Comparison of ENCODE assay signal across 8 cellular contexts in the genomic region with DNA sequence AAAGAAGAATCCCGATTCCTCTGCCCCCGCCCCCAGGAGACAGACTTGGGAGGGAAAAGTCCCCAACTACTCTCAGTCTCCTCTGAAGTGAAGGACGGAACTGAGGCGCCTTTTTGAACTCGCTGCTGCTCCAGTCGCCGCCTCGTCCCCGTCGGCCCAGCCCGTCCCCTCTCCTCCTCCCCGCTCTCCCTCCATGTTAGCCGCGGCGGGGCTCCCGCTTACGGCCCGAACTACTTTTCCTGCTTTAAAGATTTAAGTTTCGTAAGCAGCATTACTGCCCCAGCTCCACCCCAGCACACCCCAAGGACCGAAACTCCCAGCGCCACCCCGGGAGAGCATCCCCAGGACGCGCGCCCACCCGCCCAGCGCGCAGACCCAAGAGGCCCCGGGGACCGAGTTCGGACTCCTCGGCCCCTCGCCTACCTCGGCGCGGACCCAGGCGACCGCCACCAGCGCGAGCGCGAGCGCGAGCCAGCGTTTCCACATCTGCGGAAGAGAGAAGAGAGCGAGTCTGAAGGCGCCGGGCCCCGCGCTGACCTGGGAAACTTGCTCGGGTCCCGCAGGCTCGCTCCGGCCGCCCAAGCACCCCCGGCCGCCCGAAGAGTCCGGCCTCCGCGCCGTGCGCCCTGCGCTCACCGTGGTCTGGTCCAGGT. TPM values are rescaled to one million over a fixed set of nuclear protein-coding genes. Genes with fewer than 3 reads are reported as not detected.
DNase-seq lines count a peak whose midpoint lies in the region; ATAC-seq and TF ChIP-seq lines count a peak whose summit lies in the region.

No MANE protein-coding gene starts in this region.

- no peak overlapping the region for H2AK5ac ChIP-seq in H9 (ENCODE audit: insufficient read length, low read length)

- H4K5ac ChIP-seq in H9 (ENCODE audit: insufficient read length, low read depth, low read length) = no peak overlapping the region

- H3K4ac ChIP-seq in H9 (ENCODE audit: low read depth, low read length) = no peak overlapping the region

- no peak overlapping the region for H3K56ac ChIP-seq in H9 (ENCODE audit: insufficient read length, low read depth, low read length)

- H3K27ac ChIP-seq in H9 (ENCODE audit: insufficient read length, low read depth, low read length) (no peak overlapping the region), epithelial cell of prostate (peak overlapping the region; percentile 69), muscle layer of duodenum (ENCODE audit: low read length) (peak overlapping the region; percentile 94), aorta (ENCODE audit: low read depth in 1 of 2, low read length in 2 of 2) (peak overlapping the region; percentile 90 to 97)

- intact Hi-C loops in aorta (cut with DNase I) = loop anchor here in 1 of 2 donors (2.0 to 5.0 kb wide), 3 partner anchors 30 to 107 kb away; no protein-coding TSS in a partner anchor

- H3K4me3 Mint-ChIP-seq in H9 = peak overlapping the region; percentile 91 to 96
- H3K4me3 Mint-ChIP-seq in T-cell = peak overlapping the region; percentile 49 to 76 (median 72)

- no peak overlapping the region for H2BK5ac ChIP-seq in H9 (ENCODE audit: insufficient read length, low read length)

- no peak overlapping the region for H4K8ac ChIP-seq in H9 (replicated peaks; ENCODE audit: insufficient read length, low read depth, low read length)

- H3K27ac Mint-ChIP-seq in H9 = peak overlapping the region in 2 of 3 experiments; percentile 93 to 94; a peak in 6 of 7 replicates
- no peak overlapping the region for H3K27ac Mint-ChIP-seq in T-cell

- no peak overlapping the region for H2BK12ac ChIP-seq in H9 (ENCODE audit: insufficient read length, low read depth, low read length)

- H3K9me3 ChIP-seq in H9 (ENCODE audit: control insufficient read depth, low read depth, low read length) (no peaks in the 10 kb centered on the region), muscle layer of duodenum (ENCODE audit: control insufficient read depth in 1 of 2, low read length in 2 of 2) (peaks cover 0 to 2% of the 10 kb centered on the region in 2 donors), aorta (ENCODE audit: control insufficient read depth, low read length) (no peaks in the 10 kb centered on the region)

- H3K27me3 ChIP-seq in BJ (ENCODE audit: control insufficient read depth, insufficient read depth, low read length) = no peaks in the 10 kb centered on the region
- H3K27me3 ChIP-seq in H9 (ENCODE audit: insufficient read depth, low read length) = no peaks in the 10 kb centered on the region
- H3K27me3 ChIP-seq in muscle layer of duodenum (ENCODE audit: low read depth, low read length) = peaks cover 7% of the 10 kb centered on the region
- no peaks in the 10 kb centered on the region for H3K27me3 ChIP-seq in aorta (ENCODE audit: control insufficient read depth in 1 of 2, insufficient read depth in 2 of 2, low read length in 1 of 2)

- DNase-seq in BJ (ENCODE audit: low read depth) (no peak), H9 (no peak), T-cell (peak in 5 of 34 experiments; percentile 1 to 6 (median 1)), epithelial cell of prostate (ENCODE audit: low read depth, low spot score) (no peak), aorta (peak; percentile 58 to 82), NCI-H187 (lab: John Stamatoyannopoulos, UW) (no peak)

- H3K79me2 ChIP-seq in H9 (ENCODE audit: insufficient read depth, low read length) = peaks cover 16% of the 10 kb centered on the region

- H3K27me3 Mint-ChIP-seq in H9 (ENCODE audit: low read depth) (no peaks in the 10 kb centered on the region; the same call in 1 of the 2 replicates), T-cell (peaks cover 53 to 60% of the 10 kb centered on the region in 2 donors)

- H3K23me2 ChIP-seq in H9 (ENCODE audit: insufficient read length, low read depth, low read length, poor library complexity, severe bottlenecking) = peaks cover 5% of the 10 kb centered on the region

- no peak overlapping the region for H3T11ph ChIP-seq in H9 (ENCODE audit: low read length)

- H3K18ac ChIP-seq in H9 (ENCODE audit: insufficient read length, low read depth, low read length) = peak overlapping the region; percentile 6

- H3K4me3 ChIP-seq in BJ (ENCODE audit: low read depth, low read length) (peak overlapping the region; percentile 94), muscle layer of duodenum (ENCODE audit: low read depth in 1 of 2, low read length in 2 of 2) (peak overlapping the region; percentile 79 to 83), aorta (ENCODE audit: low read length in 2 of 2) (peak overlapping the region; percentile 90 to 98)

- no peaks in the 10 kb centered on the region for H3K79me1 ChIP-seq in H9 (ENCODE audit: insufficient read depth, low read depth, low read length, poor library complexity, severe bottlenecking)

- CTCF ChIA-PET in BJ (lab: Yijun Ruan, JAX) (interaction anchor here (0.9 to 2.2 kb wide), 7 partner anchors 10 to 108 kb away, joined by 3 to 10 read pairs (median 3); no protein-coding TSS in a partner anchor), T-cell (lab: Charles Lee) (no interaction called here)

- H3K36me3 Mint-ChIP-seq in H9 (ENCODE audit: insufficient read depth in 1 of 3, low read depth in 3 of 3) = peaks cover 7 to 20% (median 13%) of the 10 kb centered on the region in 3 experiments
- H3K36me3 Mint-ChIP-seq in T-cell = no peaks in the 10 kb centered on the region

- H2BK120ac ChIP-seq in H9 (ENCODE audit: low read depth, low read length, poor library complexity, severe bottlenecking) = no peak overlapping the region

- H3K36me3 ChIP-seq in BJ (ENCODE audit: control insufficient read depth, insufficient read depth, low read length) (peaks cover 5% of the 10 kb centered on the region), muscle layer of duodenum (ENCODE audit: control insufficient read depth in 1 of 2, insufficient read depth in 2 of 2, low read length in 2 of 2) (peaks cover 0 to 8% of the 10 kb centered on the region in 2 donors), aorta (ENCODE audit: control insufficient read depth in 1 of 2, insufficient read depth in 2 of 2, low read length in 1 of 2) (no peaks in the 10 kb centered on the region)

- no peaks in the 10 kb centered on the region for H4K20me1 ChIP-seq in H9 (ENCODE audit: control insufficient read depth, insufficient read depth, insufficient read length)

- no peak overlapping the region for H4K91ac ChIP-seq in H9 (ENCODE audit: insufficient read length, low read depth, low read length)

- H3K4me2 ChIP-seq in H9 (ENCODE audit: insufficient read depth, insufficient read length, low read length) = peak overlapping the region; percentile 65

- peaks cover 4 to 6% of the 10 kb centered on the region in 2 experiments for H3K9me3 Mint-ChIP-seq in H9
- peaks cover 0 to 5% (median 3%) of the 10 kb centered on the region in 3 donors for H3K9me3 Mint-ChIP-seq in T-cell

- no peak overlapping the region for H2BK20ac ChIP-seq in H9 (ENCODE audit: low read depth, low read length, poor library complexity, severe bottlenecking)

- H2BK15ac ChIP-seq in H9 (ENCODE audit: low read depth, low read length) = no peak overlapping the region

- POLR2A ChIA-PET in BJ (lab: Charles Lee) = interaction anchor here (0.5 to 1.8 kb wide), 4 partner anchors 11 to 102 kb away, joined by 3 to 14 read pairs (median 6); no protein-coding TSS in a partner anchor
- POLR2A ChIA-PET in T-cell (lab: Charles Lee) = no interaction called here

- no peak overlapping the region for H3K23ac ChIP-seq in H9 (ENCODE audit: insufficient read length, low read depth, low read length)

- H3K4me1 Mint-ChIP-seq in H9 = peaks cover 37 to 38% of the 10 kb centered on the region in 2 experiments
- peaks cover 8 to 18% (median 9%) of the 10 kb centered on the region in 3 donors for H3K4me1 Mint-ChIP-seq in T-cell

- TF ChIP-seq CTCF in BJ (IDR thresholded peaks at IDR 0.05; ENCODE audit: insufficient read depth, low read depth, low read length) (no peak), H9 (conservative IDR thresholded peaks at IDR 0.05) (no peak)

- ATAC-seq in T-cell (replicated peaks in 1 of 4) (peak in 3 of 4 experiments; percentile 27 to 52 (median 49)), aorta (ENCODE audit: low FRiP score) (peak; percentile 65), HG03159 (IDR thresholded peaks at IDR 0.05; ENCODE audit: unreplicated experiment) (no peak)

- peak overlapping the region; percentile 82 for H3K9ac ChIP-seq in H9 (ENCODE audit: extremely low read depth, insufficient read length, low read length)

- H3K4me1 ChIP-seq in H9 (ENCODE audit: insufficient read depth, low read length) (peaks cover 19% of the 10 kb centered on the region), muscle layer of duodenum (ENCODE audit: control insufficient read depth in 1 of 2, insufficient read depth in 2 of 2, low read length in 2 of 2) (peaks cover 13 to 34% of the 10 kb centered on the region in 2 donors), aorta (ENCODE audit: control insufficient read depth in 1 of 2, insufficient read depth in 2 of 2, low read length in 2 of 2) (peaks cover 0 to 8% of the 10 kb centered on the region in 2 donors)

- H2AFZ ChIP-seq in H9 (ENCODE audit: low read length) = no peak overlapping the region

- peak overlapping the region; percentile 55; the same call in 1 of the 2 replicates for H3K14ac ChIP-seq in H9 (ENCODE audit: insufficient read depth, low read length)

- no CpG with 5 or more reads among the region's 66 CpGs for WGBS in H9 (ENCODE audit: extremely low coverage, insufficient read length, low lambda C conversion rate)
- 0% methylated on average over 41 to 66 of the region's 66 CpGs for WGBS in aorta, 2 donors

RNA-seq across cellular contexts. Expression of gene FSTL1, which starts 0.4 kb away (rescaled TPM):
- polyA plus RNA-seq in BJ (2011; rRNA removed) = 3,514 and 4,020 TPM in 2 replicates
- polyA minus RNA-seq in BJ (2011; rRNA and poly(A)+ RNA removed) = 1,152 and 1,696 TPM in 2 replicates
- 305 and 326 TPM in 2 replicates for total RNA-seq in H9 (2021)
- 1 to 10 TPM in 3 of 5 donors, under 1 TPM in 2; 0.76 to 5.1 (median 1.5) TPM for total RNA-seq in T-cell
- total RNA-seq in aorta = 100 to 1,000 TPM; 716 to 833 TPM
- 100 to 1,000 TPM; 103 to 319 TPM for polyA plus RNA-seq in aorta

Comparison
In these comparisons a context has a peak if more than half of its experiments do, and no peak if none do; other contexts are left out.
1. DNase-seq: peak in aorta (2 of 2); none in BJ (single experiment), H9 (single experiment), epithelial cell of prostate (single experiment) and NCI-H187 (0 of 2).
2. H3K27ac Mint-ChIP-seq: peak in H9 (2 of 3); none in T-cell (0 of 2).
3. RNA of gene FSTL1, which starts 0.4 kb away (total RNA-seq): 716 to 833 TPM in aorta and 305 to 326 TPM in H9; 0.76 to 5.1 TPM in T-cell; every median in the first group is over 10 times any median in the second.
4. Peak in every context shown above with its lines, with median percentiles within 50 percentile points of each other: H3K4me3 ChIP-seq.